Comparison of ENCODE assay signal across 1 cellular context in the genomic region with DNA sequence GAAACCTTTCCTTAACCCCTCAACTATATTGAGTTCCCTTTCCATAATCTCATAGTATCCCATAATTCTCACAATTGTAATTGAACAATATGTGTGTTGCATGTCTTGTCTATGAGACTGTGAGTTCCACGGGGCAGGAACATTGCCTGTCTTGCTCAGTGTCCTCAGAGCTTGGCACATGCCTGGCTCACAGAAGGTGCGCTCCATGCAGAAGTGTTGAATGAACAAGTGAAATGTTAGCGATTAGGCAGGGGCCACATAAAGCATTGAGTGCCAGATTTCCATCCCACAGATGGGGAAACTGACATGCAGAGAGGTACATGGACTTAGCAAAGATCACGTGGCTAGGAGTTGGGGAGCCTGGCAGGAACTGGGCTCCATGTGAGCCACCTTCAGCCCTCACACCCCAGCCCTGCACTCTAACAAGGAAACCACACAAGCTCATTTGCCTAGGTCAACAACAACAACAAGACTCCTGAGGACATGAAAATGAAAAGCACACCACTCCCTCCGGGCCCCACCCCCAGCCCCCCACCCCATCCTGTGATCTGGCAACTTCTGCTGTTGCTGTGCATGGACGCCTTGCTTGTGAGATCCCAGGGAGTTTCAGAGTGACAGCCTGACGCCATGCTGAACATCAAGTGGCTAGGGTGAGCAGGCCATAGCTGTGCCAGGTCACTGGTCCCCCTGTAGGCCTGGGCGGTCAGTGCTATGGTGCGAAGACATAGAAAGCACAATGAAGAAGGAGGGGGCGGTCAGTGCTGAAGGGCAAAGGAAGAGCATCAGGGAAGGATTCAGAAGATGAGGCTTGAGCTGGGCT.
TF ChIP-seq lines count a peak whose summit lies in the region.

No MANE protein-coding gene starts in this region.

TF ChIP-seq in GM23338, 12 proteins besides CTCF, POLR2A, EP300 and RAD21:
- no peak for TF ChIP-seq ZNF331 (CRISPR knock-in tag; IDR thresholded peaks at IDR 0.05; ENCODE audit: low read depth)
- TF ChIP-seq EZH2phosphoT487 (IDR thresholded peaks at IDR 0.05; ENCODE audit: unreplicated experiment), result no peak
- no peak for TF ChIP-seq POLR2AphosphoS5 (IDR thresholded peaks at IDR 0.05; ENCODE audit: low read depth)
- TF ChIP-seq NANOG (IDR thresholded peaks at IDR 0.05; ENCODE audit: borderline replicate concordance), result no peak
- TF ChIP-seq CREB1 (CRISPR knock-in tag; IDR thresholded peaks at IDR 0.05; ENCODE audit: low read depth), result no peak
- TF ChIP-seq STAT1 (IDR thresholded peaks at IDR 0.05; ENCODE audit: unreplicated experiment), result no peak
- no peak for TF ChIP-seq EZH2 (IDR thresholded peaks at IDR 0.05; ENCODE audit: low read depth, unreplicated experiment)
- TF ChIP-seq ZNF114 (CRISPR knock-in tag; IDR thresholded peaks at IDR 0.05), result no peak
- TF ChIP-seq, protein P1, sequence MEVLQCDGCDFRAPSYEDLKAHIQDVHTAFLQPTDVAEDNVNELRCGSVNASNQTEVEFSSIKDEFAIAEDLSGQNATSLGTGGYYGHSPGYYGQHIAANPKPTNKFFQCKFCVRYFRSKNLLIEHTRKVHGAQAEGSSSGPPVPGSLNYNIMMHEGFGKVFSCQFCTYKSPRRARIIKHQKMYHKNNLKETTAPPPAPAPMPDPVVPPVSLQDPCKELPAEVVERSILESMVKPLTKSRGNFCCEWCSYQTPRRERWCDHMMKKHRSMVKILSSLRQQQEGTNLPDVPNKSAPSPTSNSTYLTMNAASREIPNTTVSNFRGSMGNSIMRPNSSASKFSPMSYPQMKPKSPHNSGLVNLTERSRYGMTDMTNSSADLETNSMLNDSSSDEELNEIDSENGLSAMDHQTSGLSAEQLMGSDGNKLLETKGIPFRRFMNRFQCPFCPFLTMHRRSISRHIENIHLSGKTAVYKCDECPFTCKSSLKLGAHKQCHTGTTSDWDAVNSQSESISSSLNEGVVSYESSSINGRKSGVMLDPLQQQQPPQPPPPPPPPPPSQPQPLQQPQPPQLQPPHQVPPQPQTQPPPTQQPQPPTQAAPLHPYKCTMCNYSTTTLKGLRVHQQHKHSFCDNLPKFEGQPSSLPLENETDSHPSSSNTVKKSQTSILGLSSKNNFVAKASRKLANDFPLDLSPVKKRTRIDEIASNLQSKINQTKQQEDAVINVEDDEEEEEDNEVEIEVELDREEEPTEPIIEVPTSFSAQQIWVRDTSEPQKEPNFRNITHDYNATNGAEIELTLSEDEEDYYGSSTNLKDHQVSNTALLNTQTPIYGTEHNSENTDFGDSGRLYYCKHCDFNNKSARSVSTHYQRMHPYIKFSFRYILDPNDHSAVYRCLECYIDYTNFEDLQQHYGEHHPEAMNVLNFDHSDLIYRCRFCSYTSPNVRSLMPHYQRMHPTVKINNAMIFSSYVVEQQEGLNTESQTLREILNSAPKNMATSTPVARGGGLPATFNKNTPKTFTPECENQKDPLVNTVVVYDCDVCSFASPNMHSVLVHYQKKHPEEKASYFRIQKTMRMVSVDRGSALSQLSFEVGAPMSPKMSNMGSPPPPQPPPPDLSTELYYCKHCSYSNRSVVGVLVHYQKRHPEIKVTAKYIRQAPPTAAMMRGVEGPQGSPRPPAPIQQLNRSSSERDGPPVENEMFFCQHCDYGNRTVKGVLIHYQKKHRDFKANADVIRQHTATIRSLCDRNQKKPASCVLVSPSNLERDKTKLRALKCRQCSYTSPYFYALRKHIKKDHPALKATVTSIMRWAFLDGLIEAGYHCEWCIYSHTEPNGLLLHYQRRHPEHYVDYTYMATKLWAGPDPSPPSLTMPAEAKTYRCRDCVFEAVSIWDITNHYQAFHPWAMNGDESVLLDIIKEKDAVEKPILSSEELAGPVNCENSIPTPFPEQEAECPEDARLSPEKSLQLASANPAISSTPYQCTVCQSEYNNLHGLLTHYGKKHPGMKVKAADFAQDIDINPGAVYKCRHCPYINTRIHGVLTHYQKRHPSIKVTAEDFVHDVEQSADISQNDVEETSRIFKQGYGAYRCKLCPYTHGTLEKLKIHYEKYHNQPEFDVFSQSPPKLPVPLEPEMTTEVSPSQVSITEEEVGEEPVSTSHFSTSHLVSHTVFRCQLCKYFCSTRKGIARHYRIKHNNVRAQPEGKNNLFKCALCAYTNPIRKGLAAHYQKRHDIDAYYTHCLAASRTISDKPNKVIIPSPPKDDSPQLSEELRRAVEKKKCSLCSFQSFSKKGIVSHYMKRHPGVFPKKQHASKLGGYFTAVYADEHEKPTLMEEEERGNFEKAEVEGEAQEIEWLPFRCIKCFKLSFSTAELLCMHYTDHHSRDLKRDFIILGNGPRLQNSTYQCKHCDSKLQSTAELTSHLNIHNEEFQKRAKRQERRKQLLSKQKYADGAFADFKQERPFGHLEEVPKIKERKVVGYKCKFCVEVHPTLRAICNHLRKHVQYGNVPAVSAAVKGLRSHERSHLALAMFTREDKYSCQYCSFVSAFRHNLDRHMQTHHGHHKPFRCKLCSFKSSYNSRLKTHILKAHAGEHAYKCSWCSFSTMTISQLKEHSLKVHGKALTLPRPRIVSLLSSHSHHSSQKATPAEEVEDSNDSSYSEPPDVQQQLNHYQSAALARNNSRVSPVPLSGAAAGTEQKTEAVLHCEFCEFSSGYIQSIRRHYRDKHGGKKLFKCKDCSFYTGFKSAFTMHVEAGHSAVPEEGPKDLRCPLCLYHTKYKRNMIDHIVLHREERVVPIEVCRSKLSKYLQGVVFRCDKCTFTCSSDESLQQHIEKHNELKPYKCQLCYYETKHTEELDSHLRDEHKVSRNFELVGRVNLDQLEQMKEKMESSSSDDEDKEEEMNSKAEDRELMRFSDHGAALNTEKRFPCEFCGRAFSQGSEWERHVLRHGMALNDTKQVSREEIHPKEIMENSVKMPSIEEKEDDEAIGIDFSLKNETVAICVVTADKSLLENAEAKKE (CRISPR knock-in tag; IDR thresholded peaks at IDR 0.05), result no peak
- TF ChIP-seq JUNB (IDR thresholded peaks at IDR 0.05; ENCODE audit: unreplicated experiment), result no peak
- TF ChIP-seq ETS1 (IDR thresholded peaks at IDR 0.05), result no peak
- no peak for TF ChIP-seq REST (IDR thresholded peaks at IDR 0.05; ENCODE audit: unreplicated experiment)
